In genomic region chr5:174575043-174575442, GRCh38 we compare ENCODE assay signal across 27 cellular contexts.
"Had no signal": no experiment of that assay in that cellular context is flagged by ENCODE, and none has a peak within 500 bp of the region (broad histone marks: within the 10 kb centered on the region; RNA-seq: fewer than 3 reads in every experiment).

No MANE protein-coding gene starts in this region.

- ATAC-seq: activated CD4-positive, alpha-beta T cell treated with anti-CD3 and anti-CD28 coated beads for 36 hours; activated naive CD4-positive, alpha-beta T cell treated with anti-CD3 and anti-CD28 coated beads, Interleukin-2, amount 50 U/mL, for 72 hours; activated T-cell treated with anti-CD3 and anti-CD28 coated beads, Interleukin-2, amount 50 U/mL, for 72 hours; esophagus mucosa had no signal

- H3K4me3 ChIP-seq: ascending aorta, breast epithelium, cardiac muscle cell, coronary artery, dorsolateral prefrontal cortex had no signal

- DNase-seq: activated CD4-positive, alpha-beta memory T cell treated with anti-CD3 and anti-CD28 coated beads for 36 hours; activated CD4-positive, alpha-beta T cell treated with anti-CD3 and anti-CD28 coated beads for 36 hours; activated CD4-positive, alpha-beta T cell treated with anti-CD3 and anti-CD28 coated beads, Interleukin-2, amount 10 ng/mL, durations not matched to agents 24 days and 14 days; activated CD4-positive, CD25-positive, alpha-beta regulatory T cell; activated CD4-positive, CD25-positive, alpha-beta regulatory T cell treated with anti-CD3 and anti-CD28 coated beads, Interleukin-2, amount 50 U/mL, for 72 hours; activated CD8-positive, alpha-beta memory T cell treated with anti-CD3 and anti-CD28 coated beads, Interleukin-2, amount 50 U/mL, for 48 hours; activated gamma-delta T cell; activated naive CD4-positive, alpha-beta T cell; activated naive CD4-positive, alpha-beta T cell treated with anti-CD3 and anti-CD28 coated beads, Interleukin-2, amount 10 ng/mL, durations not matched to agents 7 days and 5 days; activated naive CD8-positive, alpha-beta T cell treated with anti-CD3 and anti-CD28 coated beads, Interleukin-2, amount 10 ng/mL, durations not matched to agents 7 days and 5 days; activated T-cell treated with anti-CD3 and anti-CD28 coated beads for 4 hours; activated T-cell treated with anti-CD3 and anti-CD28 coated beads, Interleukin-2, amount 50 U/mL, for 24 hours; activated T-cell treated with anti-CD3 and anti-CD28 coated beads, Interleukin-2, amount 50 U/mL, for 72 hours; dorsolateral prefrontal cortex; effector memory CD4-positive, alpha-beta T cell; endodermal cell; foreskin fibroblast; T-helper 2 cell had no signal

- H3K9me3 ChIP-seq: ascending aorta, breast epithelium had no signal

- H3K9me3 Mint-ChIP-seq: activated CD4-positive, alpha-beta memory T cell treated with anti-CD3 and anti-CD28 coated beads for 36 hours; activated CD4-positive, alpha-beta T cell treated with anti-CD3 and anti-CD28 coated beads, Interleukin-2, amount 10 ng/mL, durations not matched to agents 24 days and 14 days; activated naive CD4-positive, alpha-beta T cell treated with anti-CD3 and anti-CD28 coated beads, Interleukin-2, amount 10 ng/mL, durations not matched to agents 7 days and 5 days; activated naive CD4-positive, alpha-beta T cell treated with anti-CD3 and anti-CD28 coated beads, Interleukin-2, amount 50 U/mL, for 72 hours; activated naive CD8-positive, alpha-beta T cell treated with anti-CD3 and anti-CD28 coated beads, Interleukin-2, amount 10 ng/mL, durations not matched to agents 7 days and 5 days; activated T-cell treated with anti-CD3 and anti-CD28 coated beads, Interleukin-2, amount 50 U/mL, for 24 hours; activated T-cell treated with anti-CD3 and anti-CD28 coated beads, Interleukin-2, amount 50 U/mL, for 72 hours; central memory CD8-positive, alpha-beta T cell; dendritic cell treated with granulocyte-macrophage colony-stimulating factor and Interleukin-4, amounts not matched to agents 40 ng/mL and 50 ng/mL, for 4 days; endodermal cell had no signal

- H3K4me1 Mint-ChIP-seq: activated CD4-positive, alpha-beta T cell treated with anti-CD3 and anti-CD28 coated beads for 36 hours; activated CD4-positive, alpha-beta T cell treated with anti-CD3 and anti-CD28 coated beads, Interleukin-2, amount 10 ng/mL, durations not matched to agents 24 days and 14 days; activated naive CD4-positive, alpha-beta T cell treated with anti-CD3 and anti-CD28 coated beads, Interleukin-2, amount 10 ng/mL, durations not matched to agents 7 days and 5 days; activated naive CD8-positive, alpha-beta T cell treated with anti-CD3 and anti-CD28 coated beads, Interleukin-2, amount 10 ng/mL, durations not matched to agents 7 days and 5 days; central memory CD8-positive, alpha-beta T cell had no signal

- H3K27me3 Mint-ChIP-seq: activated CD4-positive, alpha-beta T cell treated with anti-CD3 and anti-CD28 coated beads, Interleukin-2, amount 10 ng/mL, durations not matched to agents 24 days and 14 days; activated naive CD4-positive, alpha-beta T cell treated with anti-CD3 and anti-CD28 coated beads, Interleukin-2, amount 10 ng/mL, durations not matched to agents 7 days and 5 days; activated naive CD8-positive, alpha-beta T cell treated with anti-CD3 and anti-CD28 coated beads, Interleukin-2, amount 10 ng/mL, durations not matched to agents 7 days and 5 days; central memory CD8-positive, alpha-beta T cell had no signal

- H3K36me3 ChIP-seq: ascending aorta, breast epithelium, cardiac muscle cell had no signal

- H3K4me3 Mint-ChIP-seq: activated CD4-positive, alpha-beta memory T cell treated with anti-CD3 and anti-CD28 coated beads for 36 hours; activated CD4-positive, alpha-beta T cell treated with anti-CD3 and anti-CD28 coated beads for 36 hours; activated CD4-positive, alpha-beta T cell treated with anti-CD3 and anti-CD28 coated beads, Interleukin-2, amount 10 ng/mL, durations not matched to agents 24 days and 14 days; activated naive CD4-positive, alpha-beta T cell treated with anti-CD3 and anti-CD28 coated beads, Interleukin-2, amount 10 ng/mL, durations not matched to agents 7 days and 5 days; activated naive CD8-positive, alpha-beta T cell treated with anti-CD3 and anti-CD28 coated beads, Interleukin-2, amount 10 ng/mL, durations not matched to agents 7 days and 5 days; activated T-cell treated with anti-CD3 and anti-CD28 coated beads, Interleukin-2, amount 50 U/mL, for 24 hours; activated T-cell treated with anti-CD3 and anti-CD28 coated beads, Interleukin-2, amount 50 U/mL, for 72 hours; brain; central memory CD8-positive, alpha-beta T cell; dendritic cell treated with granulocyte-macrophage colony-stimulating factor and Interleukin-4, amounts not matched to agents 40 ng/mL and 50 ng/mL, for 4 days; endodermal cell had no signal

- H3K27ac Mint-ChIP-seq: activated CD4-positive, alpha-beta memory T cell treated with anti-CD3 and anti-CD28 coated beads for 36 hours; activated CD4-positive, alpha-beta T cell treated with anti-CD3 and anti-CD28 coated beads for 36 hours; activated CD4-positive, alpha-beta T cell treated with anti-CD3 and anti-CD28 coated beads, Interleukin-2, amount 10 ng/mL, durations not matched to agents 24 days and 14 days; activated naive CD4-positive, alpha-beta T cell treated with anti-CD3 and anti-CD28 coated beads, Interleukin-2, amount 10 ng/mL, durations not matched to agents 7 days and 5 days; activated naive CD4-positive, alpha-beta T cell treated with anti-CD3 and anti-CD28 coated beads, Interleukin-2, amount 50 U/mL, for 72 hours; activated naive CD8-positive, alpha-beta T cell treated with anti-CD3 and anti-CD28 coated beads, Interleukin-2, amount 10 ng/mL, durations not matched to agents 7 days and 5 days; activated T-cell treated with anti-CD3 and anti-CD28 coated beads, Interleukin-2, amount 50 U/mL, for 24 hours; activated T-cell treated with anti-CD3 and anti-CD28 coated beads, Interleukin-2, amount 50 U/mL, for 72 hours; dendritic cell treated with granulocyte-macrophage colony-stimulating factor and Interleukin-4, amounts not matched to agents 40 ng/mL and 50 ng/mL, for 4 days; endodermal cell had no signal

- H3K36me3 Mint-ChIP-seq: activated CD4-positive, alpha-beta memory T cell treated with anti-CD3 and anti-CD28 coated beads for 36 hours; activated naive CD4-positive, alpha-beta T cell treated with anti-CD3 and anti-CD28 coated beads, Interleukin-2, amount 10 ng/mL, durations not matched to agents 7 days and 5 days; activated naive CD4-positive, alpha-beta T cell treated with anti-CD3 and anti-CD28 coated beads, Interleukin-2, amount 50 U/mL, for 72 hours; activated naive CD8-positive, alpha-beta T cell treated with anti-CD3 and anti-CD28 coated beads, Interleukin-2, amount 10 ng/mL, durations not matched to agents 7 days and 5 days; brain had no signal

- H3K27me3 ChIP-seq: ascending aorta, cardiac muscle cell had no signal

- H3K4me1 ChIP-seq: breast epithelium had no signal

- H3K27ac ChIP-seq: ascending aorta, breast epithelium, cardiac muscle cell, coronary artery, dorsolateral prefrontal cortex had no signal
